ENCODE assay signal across 11 cellular contexts in the genomic region with DNA sequence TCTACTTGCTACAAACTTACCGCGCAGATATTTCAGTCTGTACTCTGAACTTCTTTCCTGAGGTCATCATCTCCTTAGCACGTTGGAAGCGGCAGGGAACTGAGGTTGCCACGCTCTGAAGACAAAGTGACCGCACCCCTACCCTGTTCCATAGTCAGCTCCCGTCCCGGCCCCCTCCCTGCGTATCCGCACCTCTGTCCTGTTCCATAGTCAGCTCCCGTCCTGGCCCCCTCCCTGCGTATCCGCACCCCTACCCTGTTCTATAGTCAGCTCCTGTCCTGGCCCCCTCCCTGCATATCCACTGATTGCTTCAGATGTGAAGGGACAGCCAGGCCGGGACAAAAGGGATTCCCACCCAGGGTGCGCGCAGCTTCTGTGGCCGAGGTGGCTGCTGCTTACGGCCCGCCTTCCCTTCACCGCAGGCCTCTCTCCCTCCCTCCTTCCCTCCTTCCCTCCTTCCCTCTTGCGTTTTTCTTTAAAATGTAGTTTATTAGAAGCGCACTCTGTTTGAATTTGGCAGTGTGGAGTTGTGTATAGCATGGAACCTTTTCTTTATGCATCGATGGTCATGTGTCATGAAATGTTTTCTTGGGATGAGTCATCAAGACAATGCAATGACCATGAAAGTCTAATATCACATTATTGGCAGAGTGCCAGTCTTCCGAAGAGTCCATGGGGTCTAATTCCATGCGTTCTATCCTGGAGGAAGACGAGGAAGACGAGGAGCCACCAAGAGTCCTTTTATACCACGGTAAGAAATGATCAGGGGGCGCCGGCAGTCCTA. TPM values are rescaled to one million over a fixed set of nuclear protein-coding genes. Genes with fewer than 3 reads are reported as not detected.
A peak's percentile ranks its signal among the peaks of the same experiment; 100 is the strongest.
DNase-seq lines count a peak whose midpoint lies in the region; ATAC-seq and TF ChIP-seq lines count a peak whose summit lies in the region.
"Had no signal": no experiment of that assay in that cellular context is flagged by ENCODE, and none has a peak within 500 bp of the region (broad histone marks: within the 10 kb centered on the region; RNA-seq: fewer than 3 reads in every experiment).

No MANE protein-coding gene starts in this region.

- H3K36me3 ChIP-seq in GM23248 (ENCODE audit: low read depth) (peaks cover 31% of the 10 kb centered on the region; the same call in 1 of the 2 replicates), gastroesophageal sphincter (peaks cover 0 to 94% of the 10 kb centered on the region in 2 donors), spleen (peaks cover 0 to 97% (median 51%) of the 10 kb centered on the region in 6 donors)

- DNase-seq in GM23248 (peak; percentile 77), spleen (no peak), NCI-H510A (lab: John Stamatoyannopoulos, UW) (no peak), NCI-H128 (lab: John Stamatoyannopoulos, UW; ENCODE audit: unreplicated experiment) (no peak), occipital lobe (lab: John Stamatoyannopoulos, UW) (no peak)
- DNase-seq: activated CD4-positive, alpha-beta T cell treated with anti-CD3 and anti-CD28 coated beads, Interleukin-2, amount 50 U/mL, for 48 hours; NCI-H524 had no signal

- in situ Hi-C loops in GM23248 (cut with MboI) = no loop called here

- H3K9ac ChIP-seq in GM23248 = peak overlapping the region; percentile 84

- no peaks in the 10 kb centered on the region for H3K9me3 ChIP-seq in GM23248 (ENCODE audit: low read depth)
- H3K9me3 ChIP-seq in gastroesophageal sphincter = no peaks in the 10 kb centered on the region
- H3K9me3 ChIP-seq in spleen = no peaks in the 10 kb centered on the region
- H3K9me3 ChIP-seq: right lobe of liver had no signal

- H3K27me3 ChIP-seq in GM23248 (replicated peaks; ENCODE audit: insufficient read depth) = no peaks in the 10 kb centered on the region
- no peaks in the 10 kb centered on the region for H3K27me3 ChIP-seq in gastroesophageal sphincter
- no peaks in the 10 kb centered on the region for H3K27me3 ChIP-seq in spleen (replicated peaks in 1 of 7)
- H3K27me3 ChIP-seq: right lobe of liver had no signal

- peaks cover 36% of the 10 kb centered on the region for H3K79me2 ChIP-seq in GM23248 (ENCODE audit: insufficient read depth)

- H3K4me2 ChIP-seq in GM23248 (ENCODE audit: unreplicated experiment) = peak overlapping the region; percentile 85

- intact Hi-C loops in spleen (cut with DNase I; ENCODE audit: low total_unique reads) = no loop called here

- ATAC-seq in gastroesophageal sphincter = no peak
- ATAC-seq in GM21367 (IDR thresholded peaks at IDR 0.05; ENCODE audit: unreplicated experiment) = no peak

- peak overlapping the region; percentile 97 for H3K27ac ChIP-seq in GM23248
- peak overlapping the region in 3 of 4 donors; percentile 75 to 78 (median 76) for H3K27ac ChIP-seq in gastroesophageal sphincter
- peak overlapping the region in 7 of 8 donors; percentile 33 to 65 (median 47) for H3K27ac ChIP-seq in spleen
- H3K27ac ChIP-seq: right lobe of liver had no signal

- no peaks in the 10 kb centered on the region for H4K20me1 ChIP-seq in GM23248 (ENCODE audit: insufficient read depth)

- 29 to 30% methylated on average over 24 to 30 of the region's 30 CpGs for WGBS in GM23248 (ENCODE audit: low coverage in 1 of 2, low lambda C conversion rate in 2 of 2, missing lambda C conversion rate in 2 of 2), 2 experiments
- 64 to 80% methylated on average over 9 to 29 of the region's 30 CpGs for WGBS in gastroesophageal sphincter (ENCODE audit: low coverage in 1 of 2), 2 donors
- 78 to 86% (median 82%) methylated on average over 30 of the region's 30 CpGs for WGBS in spleen, 5 donors

- no peak for TF ChIP-seq POLR2A in gastroesophageal sphincter (IDR thresholded peaks at IDR 0.05)
- TF ChIP-seq POLR2A in spleen (IDR thresholded peaks at IDR 0.05) = no peak

- H3K9me2 ChIP-seq in GM23248 (ENCODE audit: insufficient read depth) = no peaks in the 10 kb centered on the region

- no peak for TF ChIP-seq EP300 in gastroesophageal sphincter (IDR thresholded peaks at IDR 0.05)

- TF ChIP-seq CTCF in WI38 (IDR thresholded peaks at IDR 0.05; ENCODE audit: low read depth, low read length) (no peak), gastroesophageal sphincter (IDR thresholded peaks at IDR 0.05) (no peak), spleen (IDR thresholded peaks at IDR 0.05 in 8 of 11, conservative IDR thresholded peaks at IDR 0.05 in 3 of 11) (no peak)

- H2AFZ ChIP-seq in GM23248 = peak overlapping the region; percentile 16; the same call in 1 of the 2 replicates

- peaks cover 22% of the 10 kb centered on the region for H3K4me1 ChIP-seq in GM23248 (ENCODE audit: insufficient read depth)
- peaks cover 0 to 37% (median 22%) of the 10 kb centered on the region in 3 donors for H3K4me1 ChIP-seq in gastroesophageal sphincter
- peaks cover 12 to 64% (median 41%) of the 10 kb centered on the region in 6 donors for H3K4me1 ChIP-seq in spleen

- H3K4me3 ChIP-seq in GM23248 = peak overlapping the region; percentile 71
- H3K4me3 ChIP-seq in WI38 (ENCODE audit: low read depth, low read length) = peak overlapping the region; percentile 43
- H3K4me3 ChIP-seq in gastroesophageal sphincter = peak overlapping the region in 1 of 2 donors; percentile 29
- H3K4me3 ChIP-seq in spleen = peak overlapping the region in 1 of 8 donors; percentile 26
- H3K4me3 ChIP-seq: right lobe of liver had no signal

- peaks cover 33% of the 10 kb centered on the region for H3F3A ChIP-seq in GM23248 (ENCODE audit: insufficient read depth)

RNA-seq across cellular contexts. Expression of a gene that starts 21.9 kb away (rescaled TPM):
- total RNA-seq in GM23248 (2014; rRNA removed; shearing (Covaris generic)) = 64.1 and 67.1 TPM in 2 replicates
- 173 and 177 TPM in 2 replicates for polyA plus RNA-seq in GM23248 (2016; fragmentation: Nextera tagmentation; extraction: Ambion mirVana)
- total RNA-seq in gastroesophageal sphincter = 100 to 1,000 TPM in 1 of 4 donors, 10 to 100 TPM in 3; 77.7 to 106 (median 86.1) TPM
- 100 to 1,000 TPM in 1 of 7 donors, 10 to 100 TPM in 6; 64.0 to 133 (median 85.2) TPM for total RNA-seq in spleen
- polyA plus RNA-seq in spleen = 100 to 1,000 TPM in 1 of 3 donors, 10 to 100 TPM in 2; 75.5 to 106 (median 78.0) TPM
- 26.5 TPM for total RNA-seq in occipital lobe

RNA-seq across cellular contexts. Expression of a gene that starts 39.5 kb away (rescaled TPM):
- total RNA-seq in GM23248 (2014; rRNA removed; shearing (Covaris generic)) = 39.8 and 43.7 TPM in 2 replicates
- polyA plus RNA-seq in GM23248 (2016; fragmentation: Nextera tagmentation; extraction: Ambion mirVana) = 40.1 and 43.1 TPM in 2 replicates
- total RNA-seq in gastroesophageal sphincter = 10 to 100 TPM; 10.4 to 14.7 (median 10.9) TPM
- 10 to 100 TPM in 4 of 7 donors, 1 to 10 TPM in 3; 7.1 to 14.5 (median 11.2) TPM for total RNA-seq in spleen
- 10 to 100 TPM; 15.2 to 20.4 (median 18.2) TPM for polyA plus RNA-seq in spleen
- total RNA-seq in occipital lobe = 16.7 TPM

RNA-seq across cellular contexts. Expression of a gene that starts 45.6 kb away (rescaled TPM):
- 56.6 and 59.4 TPM in 2 replicates for total RNA-seq in GM23248 (2014; rRNA removed; shearing (Covaris generic))
- polyA plus RNA-seq in GM23248 (2016; fragmentation: Nextera tagmentation; extraction: Ambion mirVana) (11.0 and 12.8 TPM in 2 replicates), spleen (100 to 1,000 TPM in 2 of 3 donors, 10 to 100 TPM in 1; 80.0 to 133 (median 106) TPM)
- total RNA-seq in gastroesophageal sphincter (10 to 100 TPM; 45.3 to 75.4 (median 64.0) TPM), spleen (100 to 1,000 TPM in 3 of 7 donors, 10 to 100 TPM in 4; 43.8 to 137 (median 94.6) TPM), occipital lobe (35.7 TPM)

Comparison
In these comparisons a context has a peak if more than half of its experiments do, and no peak if none do; other contexts are left out.
1. H3K27ac ChIP-seq: peak in every context shown above with its lines; median percentile 97 in GM23248; 76 in gastroesophageal sphincter; 47 in spleen.